In the genomic region with DNA sequence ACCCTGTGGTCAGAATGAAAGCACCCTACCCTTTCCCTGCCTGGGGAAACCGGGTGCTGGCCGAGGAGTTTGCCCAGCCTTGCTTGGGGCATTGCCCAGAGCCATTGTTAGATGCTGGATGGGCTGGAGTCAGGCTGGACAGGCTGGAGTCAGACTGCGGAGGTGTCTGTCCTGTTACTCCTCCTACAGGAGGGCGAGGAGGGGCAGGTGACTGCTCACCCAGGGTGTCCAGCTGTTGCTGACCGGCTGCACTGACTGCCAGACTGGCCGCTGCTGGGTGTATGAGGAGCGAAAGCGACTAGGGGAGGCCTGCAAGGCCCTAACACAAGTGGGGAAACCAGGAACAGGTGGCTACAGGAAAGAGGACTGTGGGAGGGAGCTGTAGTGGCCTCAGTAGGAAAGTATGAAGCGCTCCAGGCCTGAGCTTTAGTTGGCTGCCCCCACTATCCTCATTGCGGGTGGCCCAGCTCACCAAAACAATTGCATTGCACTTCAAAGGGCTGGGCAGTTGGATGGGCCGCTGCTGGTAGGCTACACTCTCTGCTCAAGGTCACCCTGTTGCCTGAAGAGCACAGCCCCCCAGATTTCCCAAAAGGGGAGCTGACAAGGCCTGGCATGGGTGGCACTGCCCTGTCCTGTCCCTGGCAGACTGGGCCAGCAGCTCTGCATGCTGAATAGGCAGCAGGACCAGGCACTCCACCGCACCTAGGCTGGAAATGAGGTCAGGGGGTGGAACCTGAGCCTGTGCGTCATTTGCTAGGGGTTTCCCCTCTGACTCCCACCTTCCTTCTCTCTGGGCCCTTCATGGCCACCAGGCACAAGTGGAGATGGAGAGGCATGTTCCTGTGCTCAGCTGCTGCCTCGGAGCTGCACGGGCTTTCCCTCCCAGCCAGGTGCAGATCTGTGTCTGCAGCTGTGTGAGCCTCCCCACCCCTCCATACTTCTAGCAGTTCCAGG, we compare ENCODE assay signal across 1 cellular context.
TF ChIP-seq lines count a peak whose summit lies in the region.

No MANE protein-coding gene starts in this region.

TF ChIP-seq in HepG2, 621 proteins besides CTCF, POLR2A, EP300 and RAD21:
- TF ChIP-seq RXRA (CRISPR knock-in tag; IDR thresholded peaks at IDR 0.05) (0 out of 2 replicates have a peak, but pooled peaks have one; percentile 15), ONECUT2 (CRISPR knock-in tag; IDR thresholded peaks at IDR 0.05) (no peak), ISX (CRISPR knock-in tag; conservative IDR thresholded peaks at IDR 0.05) (no peak), ZBTB33 (CRISPR knock-in tag; IDR thresholded peaks at IDR 0.05) (peak; percentile 71), ZNF788 (CRISPR knock-in tag; IDR thresholded peaks at IDR 0.05; ENCODE audit: borderline replicate concordance) (no peak), ZNF17 (CRISPR knock-in tag; IDR thresholded peaks at IDR 0.05) (no peak), ZNF292 (CRISPR knock-in tag; IDR thresholded peaks at IDR 0.05; ENCODE audit: borderline replicate concordance, low read depth) (no peak), ARID4A (CRISPR knock-in tag; IDR thresholded peaks at IDR 0.05; ENCODE audit: borderline replicate concordance) (peak; percentile 24; the same call in 1 of the 2 replicates), ZNF883 (CRISPR knock-in tag; IDR thresholded peaks at IDR 0.05; ENCODE audit: not compliant biosample characterization) (peak; percentile 33), ZNF224 (CRISPR knock-in tag; IDR thresholded peaks at IDR 0.05) (no peak), HNRNPL (IDR thresholded peaks at IDR 0.05; ENCODE audit: low read depth, low read length) (peak; percentile 81), ZNF121 (CRISPR knock-in tag; IDR thresholded peaks at IDR 0.05) (peak; percentile 34; the same call in 1 of the 2 replicates), RBM22 (optimal IDR thresholded peaks at IDR 0.05; ENCODE audit: low read length) (peak; percentile 51), AGO2 (optimal IDR thresholded peaks at IDR 0.05; ENCODE audit: low read depth, low read length) (peak; percentile 52), ZBTB38 (CRISPR knock-in tag; IDR thresholded peaks at IDR 0.05) (peak; percentile 62; the same call in 1 of the 2 replicates), SOX5 (CRISPR knock-in tag; IDR thresholded peaks at IDR 0.05; ENCODE audit: borderline replicate concordance) (peak; percentile 12; the same call in 1 of the 2 replicates), ZNF24 (IDR thresholded peaks at IDR 0.05) (no peak), E2F2 (CRISPR knock-in tag; IDR thresholded peaks at IDR 0.05; ENCODE audit: borderline replicate concordance) (no peak)
- TF ChIP-seq, protein P1, sequence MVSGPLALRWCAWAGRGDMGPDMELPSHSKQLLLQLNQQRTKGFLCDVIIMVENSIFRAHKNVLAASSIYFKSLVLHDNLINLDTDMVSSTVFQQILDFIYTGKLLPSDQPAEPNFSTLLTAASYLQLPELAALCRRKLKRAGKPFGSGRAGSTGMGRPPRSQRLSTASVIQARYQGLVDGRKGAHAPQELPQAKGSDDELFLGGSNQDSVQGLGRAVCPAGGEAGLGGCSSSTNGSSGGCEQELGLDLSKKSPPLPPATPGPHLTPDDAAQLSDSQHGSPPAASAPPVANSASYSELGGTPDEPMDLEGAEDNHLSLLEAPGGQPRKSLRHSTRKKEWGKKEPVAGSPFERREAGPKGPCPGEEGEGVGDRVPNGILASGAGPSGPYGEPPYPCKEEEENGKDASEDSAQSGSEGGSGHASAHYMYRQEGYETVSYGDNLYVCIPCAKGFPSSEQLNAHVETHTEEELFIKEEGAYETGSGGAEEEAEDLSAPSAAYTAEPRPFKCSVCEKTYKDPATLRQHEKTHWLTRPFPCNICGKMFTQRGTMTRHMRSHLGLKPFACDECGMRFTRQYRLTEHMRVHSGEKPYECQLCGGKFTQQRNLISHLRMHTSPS (CRISPR knock-in tag; IDR thresholded peaks at IDR 0.05; ENCODE audit: low read depth) = 0 out of 2 replicates have a peak, but pooled peaks have one; percentile 29
- TF ChIP-seq, protein P2, sequence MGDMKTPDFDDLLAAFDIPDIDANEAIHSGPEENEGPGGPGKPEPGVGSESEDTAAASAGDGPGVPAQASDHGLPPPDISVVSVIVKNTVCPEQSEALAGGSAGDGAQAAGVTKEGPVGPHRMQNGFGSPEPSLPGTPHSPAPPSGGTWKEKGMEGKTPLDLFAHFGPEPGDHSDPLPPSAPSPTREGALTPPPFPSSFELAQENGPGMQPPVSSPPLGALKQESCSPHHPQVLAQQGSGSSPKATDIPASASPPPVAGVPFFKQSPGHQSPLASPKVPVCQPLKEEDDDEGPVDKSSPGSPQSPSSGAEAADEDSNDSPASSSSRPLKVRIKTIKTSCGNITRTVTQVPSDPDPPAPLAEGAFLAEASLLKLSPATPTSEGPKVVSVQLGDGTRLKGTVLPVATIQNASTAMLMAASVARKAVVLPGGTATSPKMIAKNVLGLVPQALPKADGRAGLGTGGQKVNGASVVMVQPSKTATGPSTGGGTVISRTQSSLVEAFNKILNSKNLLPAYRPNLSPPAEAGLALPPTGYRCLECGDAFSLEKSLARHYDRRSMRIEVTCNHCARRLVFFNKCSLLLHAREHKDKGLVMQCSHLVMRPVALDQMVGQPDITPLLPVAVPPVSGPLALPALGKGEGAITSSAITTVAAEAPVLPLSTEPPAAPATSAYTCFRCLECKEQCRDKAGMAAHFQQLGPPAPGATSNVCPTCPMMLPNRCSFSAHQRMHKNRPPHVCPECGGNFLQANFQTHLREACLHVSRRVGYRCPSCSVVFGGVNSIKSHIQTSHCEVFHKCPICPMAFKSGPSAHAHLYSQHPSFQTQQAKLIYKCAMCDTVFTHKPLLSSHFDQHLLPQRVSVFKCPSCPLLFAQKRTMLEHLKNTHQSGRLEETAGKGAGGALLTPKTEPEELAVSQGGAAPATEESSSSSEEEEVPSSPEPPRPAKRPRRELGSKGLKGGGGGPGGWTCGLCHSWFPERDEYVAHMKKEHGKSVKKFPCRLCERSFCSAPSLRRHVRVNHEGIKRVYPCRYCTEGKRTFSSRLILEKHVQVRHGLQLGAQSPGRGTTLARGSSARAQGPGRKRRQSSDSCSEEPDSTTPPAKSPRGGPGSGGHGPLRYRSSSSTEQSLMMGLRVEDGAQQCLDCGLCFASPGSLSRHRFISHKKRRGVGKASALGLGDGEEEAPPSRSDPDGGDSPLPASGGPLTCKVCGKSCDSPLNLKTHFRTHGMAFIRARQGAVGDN (CRISPR knock-in tag; IDR thresholded peaks at IDR 0.05) = peak; percentile 40
